In the genomic region with DNA sequence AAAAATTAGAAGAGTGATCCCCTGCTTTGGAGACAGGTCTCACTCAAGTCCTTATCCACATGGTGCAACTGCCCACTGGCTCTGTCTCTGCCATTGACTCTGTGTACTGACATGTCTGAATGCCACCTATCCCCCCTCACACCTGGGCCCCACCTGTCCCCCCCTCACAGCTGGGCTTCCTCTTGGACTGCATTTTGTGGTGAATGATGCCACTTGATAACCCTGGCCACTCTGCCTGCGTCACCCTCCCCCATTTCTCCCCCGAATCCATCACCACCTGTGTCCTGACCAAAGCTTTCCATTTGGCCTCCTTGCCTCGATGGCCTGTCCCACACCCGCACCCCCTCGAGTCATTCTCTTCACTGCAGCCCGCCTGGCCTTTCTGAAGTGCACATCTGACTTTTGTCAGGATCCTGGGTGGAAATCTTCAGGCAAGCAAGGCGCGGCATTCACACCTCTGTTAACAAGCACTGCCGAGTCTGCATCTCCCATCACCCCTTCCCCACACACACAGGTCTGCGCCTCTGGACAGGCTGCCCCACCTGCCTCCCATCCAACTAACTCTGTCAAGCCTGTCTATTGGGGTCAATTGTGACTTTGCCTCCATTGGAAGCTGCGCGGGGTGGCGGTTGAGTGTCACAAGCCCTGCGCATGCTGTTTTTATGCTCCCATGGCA, we compare ENCODE assay signal across 1 cellular context.
TF ChIP-seq lines count a peak whose summit lies in the region.

No MANE protein-coding gene starts in this region.

TF ChIP-seq in SK-N-SH, 30 proteins besides CTCF, POLR2A, EP300 and RAD21 (continued from another document):
- TF ChIP-seq POLR2AphosphoS5 (IDR thresholded peaks at IDR 0.05; ENCODE audit: low read depth, low read length): no peak
- TF ChIP-seq, protein P1, sequence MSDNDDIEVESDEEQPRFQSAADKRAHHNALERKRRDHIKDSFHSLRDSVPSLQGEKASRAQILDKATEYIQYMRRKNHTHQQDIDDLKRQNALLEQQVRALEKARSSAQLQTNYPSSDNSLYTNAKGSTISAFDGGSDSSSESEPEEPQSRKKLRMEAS (IDR thresholded peaks at IDR 0.05; ENCODE audit: low read depth): 0 out of 2 replicates have a peak, but pooled peaks have one; percentile 6
- no peak for TF ChIP-seq EZH2phosphoT487 (IDR thresholded peaks at IDR 0.05; ENCODE audit: borderline replicate concordance, low read depth)
TF ChIP-seq in SK-N-SH: peak in this region for 3.
